Comparison of ENCODE assay signal across 20 cellular contexts in genomic region chr20:63134201-63134612, GRCh38.
DNase-seq lines count a peak whose midpoint lies in the region; ATAC-seq and TF ChIP-seq lines count a peak whose summit lies in the region.
"Had no signal": no experiment of that assay in that cellular context is flagged by ENCODE, and none has a peak within 500 bp of the region (broad histone marks: within the 10 kb centered on the region; RNA-seq: fewer than 3 reads in every experiment).

No MANE protein-coding gene starts in this region.

- no peak for TF ChIP-seq EP300 in SK-N-SH (IDR thresholded peaks at IDR 0.05; ENCODE audit: borderline replicate concordance in 1 of 2, low read depth in 1 of 2, low read length in 1 of 2)

- H3K9me3 ChIP-seq in SK-N-SH: no peaks in the 10 kb centered on the region
- H3K9me3 ChIP-seq: HAP-1, left lung, uterus had no signal

- no peak for TF ChIP-seq CTCF in chondrocyte (IDR thresholded peaks at IDR 0.05)
- no peak for TF ChIP-seq CTCF in SK-N-SH (IDR thresholded peaks at IDR 0.05)

- no peak overlapping the region for H3K27ac Mint-ChIP-seq in activated CD8-positive, alpha-beta memory T cell treated with anti-CD3 and anti-CD28 coated beads, Interleukin-2, amount 10 ng/mL, durations not matched to agents 7 days and 5 days
- H3K27ac Mint-ChIP-seq in chondrocyte (ENCODE audit: unreplicated experiment): no peak overlapping the region
- H3K27ac Mint-ChIP-seq: activated B cell treated with CpG ODN at 0.5 μM for 24 hours; activated T-helper 2 cell treated with anti-CD3 and anti-CD28 coated beads, Interferon-gamma antibody, Interleukin-2, Interleukin-4, amounts not matched to agents 10 μg/mL and 5 μg/mL and 100 μg/mL, durations not matched to agents 14 hours and 24 hours and 36 hours; naive thymus-derived CD8-positive, alpha-beta T cell; stimulated activated naive B cell treated with anti-CD40 and anti-IgM and Interleukin-4, amounts not matched to agents 10 μg/mL and 1 μg/mL and 100 μg/mL, for 72 hours had no signal

- no peaks in the 10 kb centered on the region for H3F3A ChIP-seq in SK-N-SH (replicated peaks; ENCODE audit: insufficient read depth)

- no peaks in the 10 kb centered on the region for H3K36me3 Mint-ChIP-seq in activated CD8-positive, alpha-beta memory T cell treated with anti-CD3 and anti-CD28 coated beads, Interleukin-2, amount 10 ng/mL, durations not matched to agents 7 days and 5 days
- H3K36me3 Mint-ChIP-seq in chondrocyte (ENCODE audit: low read depth): peaks cover 2% of the 10 kb centered on the region
- H3K36me3 Mint-ChIP-seq: naive thymus-derived CD8-positive, alpha-beta T cell; stimulated activated naive B cell treated with anti-CD40 and anti-IgM and Interleukin-4, amounts not matched to agents 10 μg/mL and 1 μg/mL and 100 μg/mL, for 72 hours had no signal

- POLR2A ChIA-PET in SK-N-SH (lab: Yijun Ruan, JAX): no interaction called here

- peak; percentile 35 for ATAC-seq in activated CD8-positive, alpha-beta memory T cell treated with anti-CD3 and anti-CD28 coated beads, Interleukin-2, amount 10 ng/mL, durations not matched to agents 7 days and 5 days
- ATAC-seq in HG03432 (IDR thresholded peaks at IDR 0.05; ENCODE audit: unreplicated experiment): no peak
- ATAC-seq: left lung had no signal

- H3K9me3 Mint-ChIP-seq in activated CD8-positive, alpha-beta memory T cell treated with anti-CD3 and anti-CD28 coated beads, Interleukin-2, amount 10 ng/mL, durations not matched to agents 7 days and 5 days (ENCODE audit: low read depth): no peaks in the 10 kb centered on the region
- H3K9me3 Mint-ChIP-seq in chondrocyte (ENCODE audit: low read depth): no peaks in the 10 kb centered on the region
- H3K9me3 Mint-ChIP-seq: activated B cell treated with CpG ODN at 0.5 μM for 24 hours; activated T-helper 2 cell treated with anti-CD3 and anti-CD28 coated beads, Interferon-gamma antibody, Interleukin-2, Interleukin-4, amounts not matched to agents 10 μg/mL and 5 μg/mL and 100 μg/mL, durations not matched to agents 14 hours and 24 hours and 36 hours; naive thymus-derived CD8-positive, alpha-beta T cell; stimulated activated naive B cell treated with anti-CD40 and anti-IgM and Interleukin-4, amounts not matched to agents 10 μg/mL and 1 μg/mL and 100 μg/mL, for 72 hours had no signal

- no peaks in the 10 kb centered on the region for H3K79me2 ChIP-seq in SK-N-SH (ENCODE audit: insufficient read depth)
- H3K79me2 ChIP-seq: hepatocyte had no signal

- CTCF ChIA-PET in activated CD8-positive, alpha-beta memory T cell treated with anti-CD3 and anti-CD28 coated beads, Interleukin-2, amount 10 ng/mL, durations not matched to agents 7 days and 5 days (lab: Charles Lee): interaction anchor here (0.9 kb wide), 1 partner anchor 32 kb away, joined by 3 read pairs; no protein-coding TSS in a partner anchor
- CTCF ChIA-PET in SK-N-SH (lab: Yijun Ruan, JAX): no interaction called here

- H3K4me1 ChIP-seq in SK-N-SH (ENCODE audit: control insufficient read depth in 1 of 2, insufficient read depth in 2 of 2, low read depth in 1 of 2, low read length in 1 of 2): no peaks in the 10 kb centered on the region
- H3K4me1 ChIP-seq: HAP-1, left lung, uterus had no signal

- no peaks in the 10 kb centered on the region for H3K9me2 ChIP-seq in SK-N-SH

- H3K4me3 Mint-ChIP-seq in activated CD8-positive, alpha-beta memory T cell treated with anti-CD3 and anti-CD28 coated beads, Interleukin-2, amount 10 ng/mL, durations not matched to agents 7 days and 5 days: no peak overlapping the region
- H3K4me3 Mint-ChIP-seq in chondrocyte (ENCODE audit: unreplicated experiment): no peak overlapping the region
- H3K4me3 Mint-ChIP-seq: activated B cell treated with CpG ODN at 0.5 μM for 24 hours; naive thymus-derived CD8-positive, alpha-beta T cell; stimulated activated naive B cell treated with anti-CD40 and anti-IgM and Interleukin-4, amounts not matched to agents 10 μg/mL and 1 μg/mL and 100 μg/mL, for 72 hours had no signal

- peaks cover 4% of the 10 kb centered on the region for H3K27me3 ChIP-seq in H7 (ENCODE audit: control insufficient read depth, insufficient read depth, low read length)
- peaks cover 22% of the 10 kb centered on the region for H3K27me3 ChIP-seq in SK-N-SH (ENCODE audit: insufficient read depth)
- H3K27me3 ChIP-seq: uterus had no signal

- DNase-seq in activated CD8-positive, alpha-beta memory T cell treated with anti-CD3 and anti-CD28 coated beads, Interleukin-2, amount 10 ng/mL, durations not matched to agents 7 days and 5 days: no peak
- DNase-seq in activated CD8-positive, alpha-beta memory T cell treated with anti-CD3 and anti-CD28 coated beads for 24 hours: no peak
- DNase-seq in H7 (peak; percentile 86), chondrocyte (ENCODE audit: low spot score) (peak; percentile 85), posterior vena cava (ENCODE audit: low spot score) (peak; percentile 80), GF-D8 (lab: John Stamatoyannopoulos, UW) (no peak), SK-N-SH (no peak)
- DNase-seq: activated B cell treated with CpG ODN at 0.5 μM for 24 hours; KG1; NCI-H146; PC-9; stimulated activated CD4-positive, alpha-beta T cell treated with anti-CD3 and anti-CD28 coated beads, Interleukin-4, amount 100 ng/mL, for 1 hour; stimulated activated naive B cell treated with anti-CD40 and anti-IgM and Interleukin-4, amounts not matched to agents 10 μg/mL and 1 μg/mL and 100 μg/mL, for 72 hours; uterus had no signal

- no peaks in the 10 kb centered on the region for H4K20me1 ChIP-seq in SK-N-SH (ENCODE audit: insufficient read depth)

- H3K27me3 Mint-ChIP-seq in activated CD8-positive, alpha-beta memory T cell treated with anti-CD3 and anti-CD28 coated beads, Interleukin-2, amount 10 ng/mL, durations not matched to agents 7 days and 5 days: peaks cover 3% of the 10 kb centered on the region
- H3K27me3 Mint-ChIP-seq in chondrocyte (ENCODE audit: low read depth): peaks cover 35% of the 10 kb centered on the region

- intact Hi-C loops in posterior vena cava (cut with DNase I): no loop called here

- no peak overlapping the region for H3K27ac ChIP-seq in SK-N-SH (ENCODE audit: low read depth in 2 of 2, low read length in 1 of 2)
- H3K27ac ChIP-seq: hepatocyte, left lung, PC-9, uterus had no signal

- no peak overlapping the region for H3K9ac ChIP-seq in SK-N-SH

- no peak overlapping the region for H3K4me2 ChIP-seq in SK-N-SH
- H3K4me2 ChIP-seq: hepatocyte, PC-9 had no signal

- no peaks in the 10 kb centered on the region for H3K4me1 Mint-ChIP-seq in activated CD8-positive, alpha-beta memory T cell treated with anti-CD3 and anti-CD28 coated beads, Interleukin-2, amount 10 ng/mL, durations not matched to agents 7 days and 5 days
- no peaks in the 10 kb centered on the region for H3K4me1 Mint-ChIP-seq in chondrocyte (ENCODE audit: low read depth)
- H3K4me1 Mint-ChIP-seq: activated B cell treated with CpG ODN at 0.5 μM for 24 hours; stimulated activated naive B cell treated with anti-CD40 and anti-IgM and Interleukin-4, amounts not matched to agents 10 μg/mL and 1 μg/mL and 100 μg/mL, for 72 hours had no signal

- H3K36me3 ChIP-seq in H7 (replicated peaks; ENCODE audit: control insufficient read depth, insufficient read depth, low read length) (no peaks in the 10 kb centered on the region), SK-N-SH (replicated peaks in 1 of 2; ENCODE audit: control insufficient read depth in 1 of 2, insufficient read depth in 2 of 2, low read length in 1 of 2) (no peaks in the 10 kb centered on the region)
- H3K36me3 ChIP-seq: HAP-1, left lung, uterus had no signal

- H2AFZ ChIP-seq in SK-N-SH (ENCODE audit: low read depth): no peak overlapping the region
- H2AFZ ChIP-seq: hepatocyte, PC-9 had no signal

- no peak for TF ChIP-seq RAD21 in SK-N-SH (IDR thresholded peaks at IDR 0.05; ENCODE audit: low read length)

- 57% methylated on average over 14 of the region's 19 CpGs for WGBS in SK-N-SH (ENCODE audit: low lambda C conversion rate)

- H3K4me3 ChIP-seq in H7 (ENCODE audit: insufficient read depth, low read depth, low read length) (no peak overlapping the region), SK-N-SH (ENCODE audit: low read depth in 2 of 2, low read length in 1 of 2) (no peak overlapping the region)
- H3K4me3 ChIP-seq: HAP-1, hepatocyte, left lung, PC-9, uterus had no signal

TF ChIP-seq in SK-N-SH, 30 proteins besides CTCF, POLR2A, EP300 and RAD21:
- TF ChIP-seq RFX5 (IDR thresholded peaks at IDR 0.05; ENCODE audit: low read length): no peak
- TF ChIP-seq YY1 (IDR thresholded peaks at IDR 0.05; ENCODE audit: low read depth): no peak
- TF ChIP-seq RCOR1 (IDR thresholded peaks at IDR 0.05; ENCODE audit: low read length): no peak
- no peak for TF ChIP-seq POLR2AphosphoS5 (IDR thresholded peaks at IDR 0.05; ENCODE audit: low read depth, low read length)
- no peak for TF ChIP-seq IRF3 (IDR thresholded peaks at IDR 0.05; ENCODE audit: low read depth, low read length)
- no peak for TF ChIP-seq GATA2 (CRISPR knock-in tag; IDR thresholded peaks at IDR 0.05)
- no peak for TF ChIP-seq USF2 (IDR thresholded peaks at IDR 0.05; ENCODE audit: borderline replicate concordance, low read depth, low read length)
- TF ChIP-seq JUND (IDR thresholded peaks at IDR 0.05): no peak
- no peak for TF ChIP-seq GABPA (IDR thresholded peaks at IDR 0.05; ENCODE audit: low read depth)
- no peak for TF ChIP-seq ELF1 (IDR thresholded peaks at IDR 0.05)
- TF ChIP-seq MAX (IDR thresholded peaks at IDR 0.05; ENCODE audit: low read depth): no peak
- TF ChIP-seq TEAD4 (IDR thresholded peaks at IDR 0.05; ENCODE audit: borderline replicate concordance, insufficient read depth): no peak

Comparison
In these comparisons a context has a peak if more than half of its experiments do, and no peak if none do; other contexts are left out.
1. DNase-seq: peak in H7 (single experiment), chondrocyte (single experiment) and posterior vena cava (single experiment); none in activated CD8-positive, alpha-beta memory T cell treated with anti-CD3 and anti-CD28 coated beads, Interleukin-2, amount 10 ng/mL, durations not matched to agents 7 days and 5 days (single experiment), activated CD8-positive, alpha-beta memory T cell treated with anti-CD3 and anti-CD28 coated beads for 24 hours (single experiment), GF-D8 (single experiment) and SK-N-SH (single experiment).